ENCODE assay signal across 8 cellular contexts in genomic region chr9:72592501-72593403, GRCh38.
DNase-seq lines count a peak whose midpoint lies in the region; ATAC-seq, FAIRE-seq and TF ChIP-seq lines count a peak whose summit lies in the region.

No MANE protein-coding gene starts in this region.

- H2BK120ac ChIP-seq in H1 (replicated peaks; ENCODE audit: low read depth, low read length), result peak overlapping the region; percentile 17

- H3K9ac ChIP-seq in H1 (replicated peaks in 1 of 4; ENCODE audit: extremely low read depth in 1 of 4, low read depth in 3 of 4, low read length in 3 of 4), result no peak overlapping the region

- H2AK5ac ChIP-seq in H1 (ENCODE audit: low read depth, low read length), result no peak overlapping the region

- H3K9me3 ChIP-seq in A549 (no peaks in the 10 kb centered on the region), H1 (ENCODE audit: insufficient read depth in 2 of 2, low read depth in 1 of 2, low read length in 1 of 2) (no peaks in the 10 kb centered on the region)

- H3K4me2 ChIP-seq in A549 (peak overlapping the region; percentile 39; the same call in 1 of the 3 replicates), H1 (ENCODE audit: insufficient read depth in 1 of 2, low read depth in 2 of 2, low read length in 2 of 2) (no peak overlapping the region)

- H4K5ac ChIP-seq in H1 (ENCODE audit: insufficient read length, low read depth, low read length), result no peak overlapping the region

- FAIRE-seq in A549 (lab: Jason Lieb, UNC) (peak; percentile 98), H1 (lab: Jason Lieb, UNC) (peak; percentile 90)

- H3K27ac ChIP-seq in A549 (peak overlapping the region; percentile 67 to 82), H1 (ENCODE audit: low read depth, low read length) (no peak overlapping the region)

- H2BK15ac ChIP-seq in H1 (ENCODE audit: low read length), result peak overlapping the region; percentile 93

- no peak overlapping the region for H3K4me3 ChIP-seq in A549
- H3K4me3 ChIP-seq in HFF-Myc (replicated peaks; ENCODE audit: low read depth, low read length), result no peak overlapping the region
- no peak overlapping the region for H3K4me3 ChIP-seq in NB4 (ENCODE audit: low read depth, low read length)
- H3K4me3 ChIP-seq in H1 (ENCODE audit: extremely low read depth in 1 of 4, insufficient read depth in 2 of 4, low read depth in 3 of 4, low read length in 4 of 4), result no peak overlapping the region

- POLR2A ChIA-PET in A549 (lab: Yijun Ruan, JAX) (interaction anchor here (0.6 to 5.4 kb wide), 2 partner anchors 228 to 230 kb away, joined by 3 to 65 read pairs; partner anchors contain the start of gene ZFAND5), H1 (lab: Charles Lee; ENCODE audit: partially characterized antibody) (no interaction called here)

- peaks cover 26% of the 10 kb centered on the region for H3K4me1 ChIP-seq in A549
- peaks cover 0 to 4% (median 0%) of the 10 kb centered on the region in 4 experiments; a peak in 2 of 7 replicates for H3K4me1 ChIP-seq in H1 (replicated peaks in 1 of 4; ENCODE audit: control insufficient read depth in 3 of 4, insufficient read depth in 4 of 4, low read length in 3 of 4)

- TF ChIP-seq POLR2A in A549 (IDR thresholded peaks at IDR 0.05; ENCODE audit: low read length) (no peak), NB4 (IDR thresholded peaks at IDR 0.05; ENCODE audit: extremely low read depth, insufficient read length) (no peak), H1 (IDR thresholded peaks at IDR 0.05; ENCODE audit: control extremely low read depth in 1 of 2, low read depth in 2 of 2, low read length in 2 of 2) (no peak)

- 49% methylated on average over 5 of the region's 5 CpGs for WGBS in A549 (ENCODE audit: missing lambda C conversion rate)
- WGBS in H1 (ENCODE audit: extremely low coverage in 1 of 2, insufficient coverage in 1 of 2, insufficient read length in 1 of 2, insufficient replicate concordance in 2 of 2, low coverage in 1 of 2, low lambda C conversion rate in 2 of 2, missing lambda C conversion rate in 1 of 2), 2 experiments, result 59% methylated on average over 5 of the region's 5 CpGs; no CpG with 5 or more reads in 1 of the 2 experiments

- peak; percentile 90 to 91 for TF ChIP-seq RAD21 in A549 (conservative IDR thresholded peaks at IDR 0.05 in 1 of 2, IDR thresholded peaks at IDR 0.05 in 1 of 2)
- TF ChIP-seq RAD21 in H1 (IDR thresholded peaks at IDR 0.05 in 1 of 2, conservative IDR thresholded peaks at IDR 0.05 in 1 of 2; ENCODE audit: low read depth in 2 of 2, low read length in 2 of 2), result peak; percentile 82 to 84

- no peak for TF ChIP-seq EP300 in A549 (IDR thresholded peaks at IDR 0.05)
- TF ChIP-seq EP300 in H1 (IDR thresholded peaks at IDR 0.05; ENCODE audit: borderline replicate concordance in 1 of 2, low read depth in 2 of 2, low read length in 2 of 2), result no peak

- H3K23ac ChIP-seq in H1 (ENCODE audit: insufficient read length), result no peak overlapping the region

- H3K27me3 ChIP-seq in H1 (replicated peaks in 1 of 4; ENCODE audit: control insufficient read depth in 3 of 4, extremely low read depth in 1 of 4, insufficient read depth in 3 of 4, low read length in 3 of 4), result no peaks in the 10 kb centered on the region

- H2AFZ ChIP-seq in H1 (ENCODE audit: low read length), result peak overlapping the region; percentile 92

- H4K8ac ChIP-seq in H1 (ENCODE audit: extremely low read depth, insufficient read depth, low read length), result no peak overlapping the region

- H4K20me1 ChIP-seq in H1 (replicated peaks in 1 of 2; ENCODE audit: control insufficient read depth in 1 of 2, insufficient read depth in 2 of 2, low read length in 2 of 2), result no peaks in the 10 kb centered on the region

- no peak overlapping the region for H3K14ac ChIP-seq in H1 (ENCODE audit: insufficient read length)

- H3K79me1 ChIP-seq in H1 (ENCODE audit: low read depth, low read length), result no peaks in the 10 kb centered on the region

- H2BK12ac ChIP-seq in H1 (ENCODE audit: low read depth, low read length), result peak overlapping the region; percentile 62; the same call in 1 of the 2 replicates

- TF ChIP-seq CTCF in A549 (IDR thresholded peaks at IDR 0.05), result peak; percentile 92
- TF ChIP-seq CTCF in HFF-Myc (IDR thresholded peaks at IDR 0.05; ENCODE audit: low read depth, low read length, missing control alignments), result peak; percentile 68
- TF ChIP-seq CTCF in NB4 (IDR thresholded peaks at IDR 0.05; ENCODE audit: low read depth, low read length), result peak; percentile 34
- peak in 2 of 3 experiments; percentile 59 to 68; a peak in 3 of 4 replicates for TF ChIP-seq CTCF in H1 (IDR thresholded peaks at IDR 0.05; ENCODE audit: control extremely low read depth in 1 of 3, insufficient read depth in 1 of 3, low read depth in 1 of 3, low read length in 3 of 3)

- no peak overlapping the region for H3K56ac ChIP-seq in H1 (replicated peaks; ENCODE audit: insufficient read length, low read depth, low read length)

- H2BK20ac ChIP-seq in H1 (ENCODE audit: low read length), result peak overlapping the region; percentile 95

- H3K36me3 ChIP-seq in H1 (ENCODE audit: control insufficient read depth in 2 of 4, insufficient read depth in 4 of 4, low read length in 3 of 4), result no peaks in the 10 kb centered on the region

- no peaks in the 10 kb centered on the region for H3K23me2 ChIP-seq in H1 (ENCODE audit: low read depth, low read length)

- CTCF ChIA-PET in A549 (lab: Yijun Ruan, JAX) (interaction anchor here (0.6 to 3.9 kb wide), 44 partner anchors 8 to 554 kb away, joined by 3 to 28 read pairs (median 4); partner anchors contain the start of gene ZFAND5), H1 (lab: Charles Lee; ENCODE audit: partially characterized antibody) (interaction anchor here (0.7 to 2.0 kb wide), 34 partner anchors 8 to 317 kb away, joined by 3 to 13 read pairs (median 4); partner anchors contain the start of gene ZFAND5)

- DNase-seq in A549 (ENCODE audit: low read depth in 1 of 2, low spot score in 1 of 2), result peak; percentile 38 to 78
- DNase-seq in GDM1 (lab: John Stamatoyannopoulos, UW), result peak; percentile 4
- peak; percentile 39 for DNase-seq in HFF-Myc (ENCODE audit: extremely low read depth, low read depth)
- peak; percentile 65 for DNase-seq in NB4 (ENCODE audit: low read depth)
- peak; percentile 25 for DNase-seq in SKM-1 (lab: John Stamatoyannopoulos, UW; ENCODE audit: unreplicated experiment)
- DNase-seq in H1 (ENCODE audit: low read depth in 1 of 2, low spot score in 2 of 2), result peak in 1 of 2 experiments; percentile 46
- DNase-seq in medulla oblongata (ENCODE audit: extremely low spot score), result peak; percentile 85

- no peaks in the 10 kb centered on the region for H3K79me2 ChIP-seq in H1 (ENCODE audit: control insufficient read depth in 1 of 2, insufficient read depth in 2 of 2, low read length in 2 of 2)

- no peak overlapping the region for H3K4ac ChIP-seq in H1 (replicated peaks; ENCODE audit: insufficient read length, low read depth, low read length)

- peak overlapping the region; percentile 2 for H4K91ac ChIP-seq in H1 (replicated peaks; ENCODE audit: insufficient read length, low read length)

- H3K18ac ChIP-seq in H1 (ENCODE audit: extremely low read depth, low read length), result peak overlapping the region; percentile 17; the same call in 1 of the 2 replicates

- ATAC-seq in A549 (peak; percentile 81 to 88), GM21528 (IDR thresholded peaks at IDR 0.05; ENCODE audit: low FRiP score, unreplicated experiment) (no peak)

- peak overlapping the region; percentile 62; the same call in 1 of the 2 replicates for H2BK5ac ChIP-seq in H1 (ENCODE audit: low read depth, low read length)

TF ChIP-seq in A549, 52 proteins besides CTCF, POLR2A, EP300 and RAD21 (continues in another document):
- TF ChIP-seq ESRRA (IDR thresholded peaks at IDR 0.05; ENCODE audit: borderline replicate concordance, low read length) (no peak), RARB (CRISPR knock-in tag; IDR thresholded peaks at IDR 0.05) (no peak), RFX5 (IDR thresholded peaks at IDR 0.05) (no peak), BHLHE40 (IDR thresholded peaks at IDR 0.05; ENCODE audit: low read depth, low read length) (no peak), SMC3 (IDR thresholded peaks at IDR 0.05) (peak; percentile 97), FOSL2 (IDR thresholded peaks at IDR 0.05) (no peak), FOSL2 (CRISPR knock-in tag; IDR thresholded peaks at IDR 0.05) (peak; percentile 12; the same call in 1 of the 2 replicates), SREBF2 (IDR thresholded peaks at IDR 0.05) (no peak), HOXA7 (CRISPR knock-in tag; IDR thresholded peaks at IDR 0.05) (no peak), MAFK (IDR thresholded peaks at IDR 0.05; ENCODE audit: partially characterized antibody) (no peak), HEYL (CRISPR knock-in tag; IDR thresholded peaks at IDR 0.05) (no peak), FOXS1 (CRISPR knock-in tag; IDR thresholded peaks at IDR 0.05) (no peak)

TF ChIP-seq in H1, 55 proteins besides CTCF, POLR2A, EP300 and RAD21 (continues in another document):
- TF ChIP-seq TEAD4 (IDR thresholded peaks at IDR 0.05; ENCODE audit: low read depth, low read length) (0 out of 2 replicates have a peak, but pooled peaks have one; percentile 22), ATF3 (IDR thresholded peaks at IDR 0.05; ENCODE audit: insufficient read depth, low read depth, low read length) (no peak), SRF (IDR thresholded peaks at IDR 0.05; ENCODE audit: low read depth, low read length) (no peak)

Comparison
In these comparisons a context has a peak if more than half of its experiments do, and no peak if none do; other contexts are left out.
1. CTCF ChIP-seq: peak in every context shown above with its lines; median percentile 92 in A549; 68 in HFF-Myc; 64 in H1; 34 in NB4.
2. Of the 18 proteins assayed by ChIP-seq in both H1 and A549: peak only in H1: none; only in A549: none; in both: CTCF and RAD21; in neither: 16.